Comparison of ENCODE assay signal across 12 cellular contexts in the genomic region with DNA sequence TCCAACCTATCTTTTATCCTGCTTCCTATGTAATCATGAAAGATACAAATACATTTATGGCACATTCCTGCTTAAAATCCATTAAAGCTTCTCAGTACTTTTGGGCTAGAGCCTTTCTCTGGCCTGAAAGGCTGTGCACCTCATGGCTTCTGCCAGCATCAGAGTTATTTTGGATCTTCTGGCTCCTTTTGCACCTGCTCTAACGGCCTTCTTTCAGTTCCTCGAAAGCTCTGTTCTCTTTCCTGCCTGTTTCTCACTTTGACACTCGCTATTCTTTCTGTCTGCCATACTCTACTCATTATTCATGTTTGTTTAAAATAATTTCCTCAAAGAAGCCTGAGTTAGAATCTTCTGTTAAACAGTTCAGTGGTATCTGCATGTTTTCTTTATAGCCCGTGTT.
A peak's percentile ranks its signal among the peaks of the same experiment; 100 is the strongest.
DNase-seq lines count a peak whose midpoint lies in the region; ATAC-seq and TF ChIP-seq lines count a peak whose summit lies in the region.
"Had no signal": no experiment of that assay in that cellular context is flagged by ENCODE, and none has a peak within 500 bp of the region (broad histone marks: within the 10 kb centered on the region; RNA-seq: fewer than 3 reads in every experiment).

No MANE protein-coding gene starts in this region.

- no peaks in the 10 kb centered on the region for H3K9me3 ChIP-seq in OCI-LY1 (ENCODE audit: low read length)

- no peaks in the 10 kb centered on the region for H3K9me2 ChIP-seq in OCI-LY1 (ENCODE audit: low read depth, low read length)

- peaks cover 72% of the 10 kb centered on the region for H3K36me3 ChIP-seq in OCI-LY1 (ENCODE audit: insufficient read depth, low read length)

- H4K20me1 ChIP-seq in OCI-LY1 (ENCODE audit: insufficient read depth, low read length), result no peaks in the 10 kb centered on the region

- no peak overlapping the region for H3K9ac ChIP-seq in OCI-LY1 (ENCODE audit: low read length)

- TF ChIP-seq CTCF in OCI-LY1 (IDR thresholded peaks at IDR 0.05; ENCODE audit: low read length), result no peak

- H3F3A ChIP-seq in OCI-LY1 (ENCODE audit: insufficient read depth, low read length), result no peaks in the 10 kb centered on the region

- no peak for DNase-seq in activated CD4-positive, CD25-positive, alpha-beta regulatory T cell (lab: John Stamatoyannopoulos, UW)
- DNase-seq in mucosa of gallbladder (ENCODE audit: low spot score), result no peak
- no peak for DNase-seq in stimulated activated CD4-positive, alpha-beta T cell treated with anti-CD3 and anti-CD28 coated beads, Interleukin-12 subunit alpha, Interleukin-12 subunit beta, amount 100 ng/mL, for 4 hours
- DNase-seq in activated naive CD4-positive, alpha-beta T cell treated with anti-CD3 and anti-CD28 coated beads, Interleukin-2, amount 50 U/mL, for 72 hours (ENCODE audit: low spot score in 2 of 2), result no peak
- DNase-seq: aorta; CD4-positive, alpha-beta memory T cell; NCI-H446 had no signal

- H3K36me3 Mint-ChIP-seq in activated naive CD4-positive, alpha-beta T cell treated with anti-CD3 and anti-CD28 coated beads, Interleukin-2, amount 50 U/mL, for 72 hours, result peaks cover 5 to 21% of the 10 kb centered on the region in 2 donors

- H3K79me2 ChIP-seq in OCI-LY1 (ENCODE audit: insufficient read depth, low read length), result no peaks in the 10 kb centered on the region

- peak overlapping the region; percentile 32 for H3K27ac ChIP-seq in OCI-LY1 (ENCODE audit: low read depth, low read length, poor library complexity, severe bottlenecking)

- ATAC-seq in GM18511 (IDR thresholded peaks at IDR 0.05; ENCODE audit: unreplicated experiment), result peak; percentile 52
- peak; percentile 44 for ATAC-seq in GM21390 (IDR thresholded peaks at IDR 0.05; ENCODE audit: unreplicated experiment)
- peak; percentile 59 for ATAC-seq in HG03045 (IDR thresholded peaks at IDR 0.05; ENCODE audit: unreplicated experiment)
- no peak for ATAC-seq in activated naive CD4-positive, alpha-beta T cell treated with anti-CD3 and anti-CD28 coated beads, Interleukin-2, amount 50 U/mL, for 72 hours

- peak overlapping the region in 1 of 2 donors; percentile 56 for H3K27ac Mint-ChIP-seq in activated naive CD4-positive, alpha-beta T cell treated with anti-CD3 and anti-CD28 coated beads, Interleukin-2, amount 50 U/mL, for 72 hours
- H3K27ac Mint-ChIP-seq: stimulated activated naive CD8-positive, alpha-beta T cell treated with anti-CD3 and anti-CD28 coated beads, Interleukin-15, Interleukin-2, amounts not matched to agents 100 ng/mL and 50 ng/mL, for 24 hours had no signal

- H3K4me3 ChIP-seq in OCI-LY1 (ENCODE audit: low read depth, low read length, poor library complexity, severe bottlenecking), result no peak overlapping the region

- peaks cover 36% of the 10 kb centered on the region for H3K4me1 ChIP-seq in OCI-LY1 (ENCODE audit: insufficient read depth, low read length, severe bottlenecking)

- no peaks in the 10 kb centered on the region for H3K9me3 Mint-ChIP-seq in activated naive CD4-positive, alpha-beta T cell treated with anti-CD3 and anti-CD28 coated beads, Interleukin-2, amount 50 U/mL, for 72 hours
- H3K9me3 Mint-ChIP-seq: CD4-positive, alpha-beta memory T cell; stimulated activated naive CD8-positive, alpha-beta T cell treated with anti-CD3 and anti-CD28 coated beads, Interleukin-15, Interleukin-2, amounts not matched to agents 100 ng/mL and 50 ng/mL, for 24 hours had no signal

- H3K27me3 ChIP-seq in OCI-LY1 (ENCODE audit: insufficient read depth, low read length), result no peaks in the 10 kb centered on the region

- peak overlapping the region; percentile 43 for H3K4me2 ChIP-seq in OCI-LY1 (ENCODE audit: low read length)

- no peak overlapping the region for H2AFZ ChIP-seq in OCI-LY1 (ENCODE audit: low read length)

Comparison
In these comparisons a context has a peak if more than half of its experiments do, and no peak if none do; other contexts are left out.
1. ATAC-seq: peak in GM18511 (single experiment), GM21390 (single experiment) and HG03045 (single experiment); none in activated naive CD4-positive, alpha-beta T cell treated with anti-CD3 and anti-CD28 coated beads, Interleukin-2, amount 50 U/mL, for 72 hours (0 of 2).